19 cellular contexts compared by ENCODE assay signal in genomic region chr2:100981011-100981410, GRCh38.
"Had no signal": no experiment of that assay in that cellular context is flagged by ENCODE, and none has a peak within 500 bp of the region (broad histone marks: within the 10 kb centered on the region; RNA-seq: fewer than 3 reads in every experiment).

No MANE protein-coding gene starts in this region.

- H3K4me3 Mint-ChIP-seq: activated naive CD4-positive, alpha-beta T cell treated with anti-CD3 and anti-CD28 coated beads, Interleukin-2, amount 10 ng/mL, durations not matched to agents 7 days and 5 days; activated naive CD8-positive, alpha-beta T cell treated with anti-CD3 and anti-CD28 coated beads, Interleukin-2, amount 50 U/mL, for 24 hours; activated T-cell treated with anti-CD3 and anti-CD28 coated beads, Interleukin-2, amount 50 U/mL, for 4 hours; central memory CD8-positive, alpha-beta T cell had no signal

- H3K4me1 Mint-ChIP-seq: activated naive CD4-positive, alpha-beta T cell treated with anti-CD3 and anti-CD28 coated beads, Interleukin-2, amount 10 ng/mL, durations not matched to agents 7 days and 5 days had no signal

- H3K9me3 Mint-ChIP-seq: activated naive CD4-positive, alpha-beta T cell treated with anti-CD3 and anti-CD28 coated beads, Interleukin-2, amount 10 ng/mL, durations not matched to agents 7 days and 5 days; activated naive CD8-positive, alpha-beta T cell treated with anti-CD3 and anti-CD28 coated beads, Interleukin-2, amount 50 U/mL, for 24 hours; activated T-cell treated with anti-CD3 and anti-CD28 coated beads, Interleukin-2, amount 50 U/mL, for 4 hours; central memory CD8-positive, alpha-beta T cell had no signal

- H3K36me3 Mint-ChIP-seq: activated naive CD4-positive, alpha-beta T cell treated with anti-CD3 and anti-CD28 coated beads, Interleukin-2, amount 10 ng/mL, durations not matched to agents 7 days and 5 days had no signal

- DNase-seq: activated CD4-positive, alpha-beta T cell treated with anti-CD3 and anti-CD28 coated beads, Interleukin-2, amount 50 U/mL, for 1 hour; activated CD8-positive, alpha-beta memory T cell treated with anti-CD3 and anti-CD28 coated beads, Interleukin-2, amount 50 U/mL, for 4 hours; activated effector memory CD4-positive, alpha-beta T cell treated with Interleukin-2 at 50 U/mL for 16 hours; activated naive CD4-positive, alpha-beta T cell treated with anti-CD3 and anti-CD28 coated beads, Interleukin-2, amount 10 ng/mL, durations not matched to agents 7 days and 5 days; activated naive CD8-positive, alpha-beta T cell treated with anti-CD3 and anti-CD28 coated beads, Interleukin-2, amount 50 U/mL, for 24 hours; activated T-cell treated with anti-CD3 and anti-CD28 coated beads, Interleukin-2, amount 50 U/mL, for 4 hours; anterior cingulate cortex; heart left ventricle; left lung; retina; stimulated activated CD4-positive, alpha-beta T cell treated with anti-CD3 and anti-CD28 coated beads, Interleukin-1b, Interleukin-23, amount 100 ng/mL, for 48 hours; stimulated activated CD8-positive, alpha-beta memory T cell treated with anti-CD3 and anti-CD28 coated beads, Interleukin-4, amount 100 ng/mL, for 48 hours; stimulated activated naive CD4-positive, alpha-beta T cell; substantia nigra; T1000; transverse colon had no signal

- ATAC-seq: activated naive CD8-positive, alpha-beta T cell treated with anti-CD3 and anti-CD28 coated beads, Interleukin-2, amount 50 U/mL, for 24 hours; activated T-cell treated with anti-CD3 and anti-CD28 coated beads, Interleukin-2, amount 50 U/mL, for 4 hours; esophagus mucosa; gastroesophageal sphincter; heart left ventricle; left lung had no signal

- H3K27ac Mint-ChIP-seq: activated naive CD4-positive, alpha-beta T cell treated with anti-CD3 and anti-CD28 coated beads, Interleukin-2, amount 10 ng/mL, durations not matched to agents 7 days and 5 days; activated naive CD8-positive, alpha-beta T cell treated with anti-CD3 and anti-CD28 coated beads, Interleukin-2, amount 50 U/mL, for 24 hours had no signal
